Comparison of ENCODE assay signal across 9 cellular contexts in the genomic region with DNA sequence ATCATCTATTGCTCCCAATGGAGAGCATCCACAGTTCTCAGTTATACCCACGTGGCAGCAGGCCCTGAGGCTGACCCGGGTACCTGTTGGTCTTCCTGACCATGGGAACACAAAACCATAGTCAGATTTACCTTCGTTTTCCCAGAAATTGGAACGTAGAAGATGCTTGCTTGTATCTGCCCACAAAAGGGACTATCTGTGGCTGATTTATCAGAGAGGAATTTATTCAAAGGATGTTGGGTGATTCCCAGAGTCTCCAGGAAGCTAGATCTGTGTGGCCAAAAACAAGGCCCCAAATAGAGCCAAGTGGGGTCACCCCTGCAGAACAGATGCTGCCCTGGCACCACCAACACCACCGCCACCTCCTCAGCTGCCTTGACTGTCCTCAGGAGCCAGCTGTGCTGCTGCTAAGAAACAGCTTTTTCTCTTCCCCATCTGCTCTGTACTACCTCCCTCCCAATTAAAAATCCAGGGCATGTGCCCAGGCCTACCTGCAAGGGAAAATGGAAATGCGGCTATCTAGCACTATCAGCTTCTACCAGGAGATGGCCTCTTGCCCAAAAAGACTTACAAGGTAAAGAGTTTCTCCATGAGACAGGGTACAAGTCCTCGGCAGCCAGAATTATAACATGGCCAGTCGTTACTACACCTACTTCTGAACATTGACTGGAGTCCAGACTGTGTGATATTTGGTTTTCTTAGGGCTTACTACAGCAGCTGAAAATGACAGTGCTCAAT.
DNase-seq lines count a peak whose midpoint lies in the region; ATAC-seq and TF ChIP-seq lines count a peak whose summit lies in the region.
"Had no signal": no experiment of that assay in that cellular context is flagged by ENCODE, and none has a peak within 500 bp of the region (broad histone marks: within the 10 kb centered on the region; RNA-seq: fewer than 3 reads in every experiment).

No MANE protein-coding gene starts in this region.

- H3K27ac ChIP-seq in liver (ENCODE audit: low read depth in 1 of 2, low read length in 2 of 2): peak overlapping the region; percentile 37 to 92

- ATAC-seq in HG03025 (IDR thresholded peaks at IDR 0.05; ENCODE audit: low FRiP score, unreplicated experiment): no peak
- ATAC-seq in HG02981 (IDR thresholded peaks at IDR 0.05; ENCODE audit: unreplicated experiment): no peak

- TF ChIP-seq CTCF in HFFc6 (IDR thresholded peaks at IDR 0.05) (peak; percentile 67), liver (IDR thresholded peaks at IDR 0.05; ENCODE audit: low read depth, low read length, missing input control) (peak; percentile 30)

- H3K27me3 Mint-ChIP-seq in HFFc6 (ENCODE audit: insufficient read depth): no peaks in the 10 kb centered on the region

- WGBS in liver: 73% methylated on average over 8 of the region's 8 CpGs

- H3K27me3 ChIP-seq in liver (ENCODE audit: control insufficient read depth in 4 of 4, insufficient read depth in 4 of 4, low read length in 3 of 4): no peaks in the 10 kb centered on the region

- H3K27ac Mint-ChIP-seq in HFFc6: no peak overlapping the region
- H3K27ac Mint-ChIP-seq: activated T-helper 2 cell treated with anti-CD3 and anti-CD28 coated beads, Interferon-gamma antibody, Interleukin-2, Interleukin-4, amounts not matched to agents 10 μg/mL and 5 μg/mL and 100 μg/mL, durations not matched to agents 14 hours and 24 hours and 36 hours had no signal

- no peak overlapping the region for H3K4me3 Mint-ChIP-seq in HFFc6

- H3K4me1 Mint-ChIP-seq in HFFc6 (ENCODE audit: low read depth): peaks cover 11% of the 10 kb centered on the region

- peak overlapping the region in 1 of 2 donors; percentile 1 for H3K9ac ChIP-seq in liver (ENCODE audit: low read depth in 1 of 2, low read length in 2 of 2)

- no peaks in the 10 kb centered on the region for H3K9me3 ChIP-seq in liver (ENCODE audit: control insufficient read depth in 4 of 4, low read length in 3 of 4)

- H3K9me3 Mint-ChIP-seq in HFFc6: no peaks in the 10 kb centered on the region

- DNase-seq in COLO829 (ENCODE audit: low spot score) (peak; percentile 35), HFFc6 (no peak), SW480 (ENCODE audit: low spot score) (peak; percentile 22), NCI-H510A treated with DMSO at 0.1 percent for 48 hours (lab: John Stamatoyannopoulos, UW) (no peak)
- DNase-seq in stimulated activated naive CD4-positive, alpha-beta T cell (lab: John Stamatoyannopoulos, UW): no peak

- no peaks in the 10 kb centered on the region for H3K36me3 Mint-ChIP-seq in HFFc6 (ENCODE audit: low read depth)

- no peak overlapping the region for H3K4me3 ChIP-seq in liver (ENCODE audit: low read depth in 1 of 3, low read length in 3 of 3)

- H3K36me3 ChIP-seq in liver (ENCODE audit: control insufficient read depth in 4 of 4, insufficient read depth in 3 of 4, low read depth in 1 of 4, low read length in 3 of 4): no peaks in the 10 kb centered on the region

- H3K4me1 ChIP-seq in liver (ENCODE audit: control insufficient read depth in 4 of 4, insufficient read depth in 4 of 4, low read length in 3 of 4): peaks cover 10 to 38% (median 36%) of the 10 kb centered on the region in 4 donors

- peak; percentile 43 to 68 for TF ChIP-seq RAD21 in liver (IDR thresholded peaks at IDR 0.05)

TF ChIP-seq in liver, 16 proteins besides CTCF, POLR2A, EP300 and RAD21:
- no peak for TF ChIP-seq NR2F2 (IDR thresholded peaks at IDR 0.05)
- no peak for TF ChIP-seq EGR1 (IDR thresholded peaks at IDR 0.05; ENCODE audit: low read depth in 2 of 2)
- TF ChIP-seq FOXA1 (IDR thresholded peaks at IDR 0.05): no peak
- TF ChIP-seq, protein P1, sequence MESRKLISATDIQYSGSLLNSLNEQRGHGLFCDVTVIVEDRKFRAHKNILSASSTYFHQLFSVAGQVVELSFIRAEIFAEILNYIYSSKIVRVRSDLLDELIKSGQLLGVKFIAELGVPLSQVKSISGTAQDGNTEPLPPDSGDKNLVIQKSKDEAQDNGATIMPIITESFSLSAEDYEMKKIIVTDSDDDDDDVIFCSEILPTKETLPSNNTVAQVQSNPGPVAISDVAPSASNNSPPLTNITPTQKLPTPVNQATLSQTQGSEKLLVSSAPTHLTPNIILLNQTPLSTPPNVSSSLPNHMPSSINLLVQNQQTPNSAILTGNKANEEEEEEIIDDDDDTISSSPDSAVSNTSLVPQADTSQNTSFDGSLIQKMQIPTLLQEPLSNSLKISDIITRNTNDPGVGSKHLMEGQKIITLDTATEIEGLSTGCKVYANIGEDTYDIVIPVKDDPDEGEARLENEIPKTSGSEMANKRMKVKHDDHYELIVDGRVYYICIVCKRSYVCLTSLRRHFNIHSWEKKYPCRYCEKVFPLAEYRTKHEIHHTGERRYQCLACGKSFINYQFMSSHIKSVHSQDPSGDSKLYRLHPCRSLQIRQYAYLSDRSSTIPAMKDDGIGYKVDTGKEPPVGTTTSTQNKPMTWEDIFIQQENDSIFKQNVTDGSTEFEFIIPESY (IDR thresholded peaks at IDR 0.05): no peak
- no peak for TF ChIP-seq TAF1 (conservative IDR thresholded peaks at IDR 0.05)
- TF ChIP-seq HNF4A (conservative IDR thresholded peaks at IDR 0.05): no peak
- TF ChIP-seq SP1 (IDR thresholded peaks at IDR 0.05): no peak
- no peak for TF ChIP-seq HNF4G (IDR thresholded peaks at IDR 0.05)
- no peak for TF ChIP-seq GABPA (IDR thresholded peaks at IDR 0.05 in 1 of 2, conservative IDR thresholded peaks at IDR 0.05 in 1 of 2)
- no peak for TF ChIP-seq JUND (IDR thresholded peaks at IDR 0.05)
- TF ChIP-seq, protein P2, sequence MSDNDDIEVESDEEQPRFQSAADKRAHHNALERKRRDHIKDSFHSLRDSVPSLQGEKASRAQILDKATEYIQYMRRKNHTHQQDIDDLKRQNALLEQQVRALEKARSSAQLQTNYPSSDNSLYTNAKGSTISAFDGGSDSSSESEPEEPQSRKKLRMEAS (IDR thresholded peaks at IDR 0.05): no peak
- no peak for TF ChIP-seq YY1 (IDR thresholded peaks at IDR 0.05)
- TF ChIP-seq, protein P3, sequence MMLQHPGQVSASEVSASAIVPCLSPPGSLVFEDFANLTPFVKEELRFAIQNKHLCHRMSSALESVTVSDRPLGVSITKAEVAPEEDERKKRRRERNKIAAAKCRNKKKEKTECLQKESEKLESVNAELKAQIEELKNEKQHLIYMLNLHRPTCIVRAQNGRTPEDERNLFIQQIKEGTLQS (IDR thresholded peaks at IDR 0.05): no peak
- TF ChIP-seq FOXA2 (IDR thresholded peaks at IDR 0.05): no peak
- TF ChIP-seq RXRA (IDR thresholded peaks at IDR 0.05): no peak
- TF ChIP-seq, protein P4, sequence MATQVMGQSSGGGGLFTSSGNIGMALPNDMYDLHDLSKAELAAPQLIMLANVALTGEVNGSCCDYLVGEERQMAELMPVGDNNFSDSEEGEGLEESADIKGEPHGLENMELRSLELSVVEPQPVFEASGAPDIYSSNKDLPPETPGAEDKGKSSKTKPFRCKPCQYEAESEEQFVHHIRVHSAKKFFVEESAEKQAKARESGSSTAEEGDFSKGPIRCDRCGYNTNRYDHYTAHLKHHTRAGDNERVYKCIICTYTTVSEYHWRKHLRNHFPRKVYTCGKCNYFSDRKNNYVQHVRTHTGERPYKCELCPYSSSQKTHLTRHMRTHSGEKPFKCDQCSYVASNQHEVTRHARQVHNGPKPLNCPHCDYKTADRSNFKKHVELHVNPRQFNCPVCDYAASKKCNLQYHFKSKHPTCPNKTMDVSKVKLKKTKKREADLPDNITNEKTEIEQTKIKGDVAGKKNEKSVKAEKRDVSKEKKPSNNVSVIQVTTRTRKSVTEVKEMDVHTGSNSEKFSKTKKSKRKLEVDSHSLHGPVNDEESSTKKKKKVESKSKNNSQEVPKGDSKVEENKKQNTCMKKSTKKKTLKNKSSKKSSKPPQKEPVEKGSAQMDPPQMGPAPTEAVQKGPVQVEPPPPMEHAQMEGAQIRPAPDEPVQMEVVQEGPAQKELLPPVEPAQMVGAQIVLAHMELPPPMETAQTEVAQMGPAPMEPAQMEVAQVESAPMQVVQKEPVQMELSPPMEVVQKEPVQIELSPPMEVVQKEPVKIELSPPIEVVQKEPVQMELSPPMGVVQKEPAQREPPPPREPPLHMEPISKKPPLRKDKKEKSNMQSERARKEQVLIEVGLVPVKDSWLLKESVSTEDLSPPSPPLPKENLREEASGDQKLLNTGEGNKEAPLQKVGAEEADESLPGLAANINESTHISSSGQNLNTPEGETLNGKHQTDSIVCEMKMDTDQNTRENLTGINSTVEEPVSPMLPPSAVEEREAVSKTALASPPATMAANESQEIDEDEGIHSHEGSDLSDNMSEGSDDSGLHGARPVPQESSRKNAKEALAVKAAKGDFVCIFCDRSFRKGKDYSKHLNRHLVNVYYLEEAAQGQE (IDR thresholded peaks at IDR 0.05): no peak

Comparison
In these comparisons a context has a peak if more than half of its experiments do, and no peak if none do; other contexts are left out.
1. DNase-seq: peak in COLO829 (single experiment) and SW480 (single experiment); none in HFFc6 (single experiment), stimulated activated naive CD4-positive, alpha-beta T cell (0 of 6) and NCI-H510A treated with DMSO at 0.1 percent for 48 hours (single experiment).